18 cellular contexts compared by ENCODE assay signal in genomic region chr11:115676768-115677167, GRCh38.
DNase-seq lines count a peak whose midpoint lies in the region; ATAC-seq, FAIRE-seq and TF ChIP-seq lines count a peak whose summit lies in the region.
"Had no signal": no experiment of that assay in that cellular context is flagged by ENCODE, and none has a peak within 500 bp of the region (broad histone marks: within the 10 kb centered on the region; RNA-seq: fewer than 3 reads in every experiment).

No MANE protein-coding gene starts in this region.

- TF ChIP-seq CTCF in AG10803 (conservative IDR thresholded peaks at IDR 0.05; ENCODE audit: low read length) = no peak
- no peak for TF ChIP-seq CTCF in choroid plexus epithelial cell (conservative IDR thresholded peaks at IDR 0.05; ENCODE audit: low read depth, low read length)
- no peak for TF ChIP-seq CTCF in RWPE1 (conservative IDR thresholded peaks at IDR 0.05; ENCODE audit: low read depth)
- no peak for TF ChIP-seq CTCF in kidney (IDR thresholded peaks at IDR 0.05; ENCODE audit: borderline replicate concordance, extremely low read depth, insufficient read depth)

- no peak overlapping the region for H3K4me2 ChIP-seq in neuronal stem cell (ENCODE audit: insufficient read depth, low read length, poor library complexity, severe bottlenecking)

- no peak overlapping the region for H2BK12ac ChIP-seq in neuronal stem cell (ENCODE audit: low read length)

- CTCF ChIA-PET in RWPE1 (lab: Yijun Ruan, JAX) = interaction anchor here (0.6 kb wide), 1 partner anchor 1015 kb away, joined by 3 read pairs; no protein-coding TSS in a partner anchor

- 88 to 93% methylated on average over 3 of the region's 4 CpGs for WGBS in mesodermal cell (ENCODE audit: insufficient coverage in 2 of 2), 2 experiments
- no CpG with 5 or more reads among the region's 4 CpGs for WGBS in neuronal stem cell (ENCODE audit: extremely low coverage in 2 of 2, insufficient read length in 2 of 2, insufficient replicate concordance in 1 of 2), 2 donors

- H3K4ac ChIP-seq in neuronal stem cell (ENCODE audit: low read length) = no peak overlapping the region

- H3K4me1 ChIP-seq in mesodermal cell (ENCODE audit: control insufficient read depth, insufficient read depth, low read length, poor library complexity, severe bottlenecking) (peaks cover 29% of the 10 kb centered on the region), kidney (ENCODE audit: control insufficient read depth in 1 of 2, insufficient read depth in 1 of 2, low read depth in 1 of 2, low read length in 2 of 2) (no peaks in the 10 kb centered on the region), neuronal stem cell (ENCODE audit: control insufficient read depth in 2 of 2, insufficient read depth in 1 of 2, low read depth in 1 of 2, low read length in 2 of 2) (peaks cover 1 to 30% of the 10 kb centered on the region in 2 donors)
- H3K4me1 ChIP-seq: right lobe of liver, upper lobe of right lung had no signal

- H3K23ac ChIP-seq in neuronal stem cell (ENCODE audit: low read depth, low read length, poor library complexity) = no peak overlapping the region

- H3K9me3 ChIP-seq in MG63 (no peaks in the 10 kb centered on the region), mesodermal cell (ENCODE audit: control insufficient read depth, low read length) (no peaks in the 10 kb centered on the region), kidney (ENCODE audit: control insufficient read depth in 1 of 2, low read length in 2 of 2) (no peaks in the 10 kb centered on the region), neuronal stem cell (replicated peaks in 1 of 2; ENCODE audit: control insufficient read depth in 2 of 2, insufficient read depth in 1 of 2, low read depth in 1 of 2, low read length in 2 of 2) (no peaks in the 10 kb centered on the region)
- H3K9me3 ChIP-seq: right lobe of liver, stomach, upper lobe of right lung had no signal

- H3K36me3 ChIP-seq in MG63 (no peaks in the 10 kb centered on the region), mesodermal cell (ENCODE audit: control insufficient read depth, insufficient read depth, low read length) (no peaks in the 10 kb centered on the region), kidney (ENCODE audit: control insufficient read depth in 1 of 2, insufficient read depth in 2 of 2, low read length in 2 of 2) (no peaks in the 10 kb centered on the region), neuronal stem cell (replicated peaks in 1 of 2; ENCODE audit: control insufficient read depth in 2 of 2, insufficient read depth in 2 of 2, low read length in 2 of 2) (no peaks in the 10 kb centered on the region)
- H3K36me3 ChIP-seq: right lobe of liver, stomach, upper lobe of right lung had no signal

- H2BK15ac ChIP-seq in neuronal stem cell (ENCODE audit: low read length) = no peak overlapping the region

- H3K79me1 ChIP-seq in neuronal stem cell (ENCODE audit: low read depth, low read length) = no peaks in the 10 kb centered on the region

- FAIRE-seq in kidney (lab: Jason Lieb, UNC) = no peak
- FAIRE-seq: GM12891, H54 had no signal

- no peak overlapping the region for H2AK5ac ChIP-seq in neuronal stem cell (ENCODE audit: low read depth, low read length)

- H3K14ac ChIP-seq in neuronal stem cell (ENCODE audit: low read length) = no peak overlapping the region

- ATAC-seq in Right ventricle myocardium superior (ENCODE audit: poor library complexity) = no peak
- ATAC-seq: right lobe of liver, upper lobe of right lung had no signal

- no peak overlapping the region for H2BK5ac ChIP-seq in neuronal stem cell (ENCODE audit: low read length)

- no peak overlapping the region for H4K91ac ChIP-seq in neuronal stem cell (ENCODE audit: low read depth, low read length, poor library complexity)

- H3K4me3 ChIP-seq in AG10803 (ENCODE audit: low read length) (no peak overlapping the region), MG63 (no peak overlapping the region), choroid plexus epithelial cell (ENCODE audit: low read depth, low read length) (no peak overlapping the region), mesodermal cell (ENCODE audit: extremely low read depth, insufficient read depth, low read length, poor library complexity, severe bottlenecking) (no peak overlapping the region), kidney (ENCODE audit: low read length in 2 of 2) (no peak overlapping the region), neuronal stem cell (ENCODE audit: low read length in 2 of 2) (no peak overlapping the region)
- H3K4me3 ChIP-seq: right lobe of liver, stomach, upper lobe of right lung had no signal

- no peak overlapping the region for H3K9ac ChIP-seq in kidney (ENCODE audit: low read length in 2 of 2)
- no peak overlapping the region for H3K9ac ChIP-seq in neuronal stem cell (ENCODE audit: low read depth, low read length, poor library complexity)

- peak; percentile 80 for DNase-seq in AG10803 (ENCODE audit: low read depth)
- DNase-seq in MG63 = peak; percentile 12
- DNase-seq in choroid plexus epithelial cell (ENCODE audit: low read depth) = peak; percentile 11
- no peak for DNase-seq in RWPE1 (ENCODE audit: low spot score)
- no peak for DNase-seq in Right ventricle myocardium superior
- no peak for DNase-seq in kidney
- DNase-seq in neuronal stem cell (ENCODE audit: low spot score) = no peak
- DNase-seq: activated CD4-positive, alpha-beta T cell treated with anti-CD3 and anti-CD28 coated beads, Interleukin-2, amount 50 U/mL, for 4 hours; activated naive CD4-positive, alpha-beta T cell treated with anti-CD3 and anti-CD28 coated beads, Interleukin-2, amount 10 ng/mL, durations not matched to agents 7 days and 5 days; activated T-cell treated with anti-CD3 and anti-CD28 coated beads for 4 hours; erythroblast; GDM1; right lobe of liver; stomach; upper lobe of right lung had no signal

- POLR2A ChIA-PET in RWPE1 (lab: Yijun Ruan, JAX; ENCODE audit: low non-redundant PET) = no interaction called here

- no peak overlapping the region for H2BK120ac ChIP-seq in neuronal stem cell (ENCODE audit: low read depth, low read length)

- no peaks in the 10 kb centered on the region for H3K27me3 ChIP-seq in MG63
- H3K27me3 ChIP-seq in neuronal stem cell (ENCODE audit: control insufficient read depth in 3 of 3, insufficient read depth in 3 of 3, low read depth in 1 of 3, low read length in 3 of 3) = peaks cover 0 to 8% (median 0%) of the 10 kb centered on the region in 3 experiments
- H3K27me3 ChIP-seq: right lobe of liver, stomach, upper lobe of right lung had no signal

- H3K18ac ChIP-seq in neuronal stem cell (ENCODE audit: low read length) = no peak overlapping the region

- no peak overlapping the region for H4K8ac ChIP-seq in neuronal stem cell (ENCODE audit: low read depth, low read length)

- intact Hi-C loops in Right ventricle myocardium superior (cut with DNase I) = loop anchor here (10.0 kb wide), 2 partner anchors 172 to 352 kb away; partner anchors contain the start of gene CADM1
- intact Hi-C loops in kidney (cut with DNase I) = no loop called here

- H2AFZ ChIP-seq in neuronal stem cell (ENCODE audit: low read length) = no peak overlapping the region

- peak overlapping the region; percentile 48 for H3K27ac ChIP-seq in mesodermal cell (ENCODE audit: low read depth, low read length, severe bottlenecking)
- H3K27ac ChIP-seq in RWPE1 = no peak overlapping the region
- no peak overlapping the region for H3K27ac ChIP-seq in kidney (ENCODE audit: low read depth in 2 of 2, low read length in 2 of 2)
- H3K27ac ChIP-seq in neuronal stem cell (replicated peaks; ENCODE audit: low read length) = no peak overlapping the region
- H3K27ac ChIP-seq: right lobe of liver, stomach, upper lobe of right lung had no signal

Comparison
In these comparisons a context has a peak if more than half of its experiments do, and no peak if none do; other contexts are left out.
1. DNase-seq: peak in AG10803 (single experiment), MG63 (single experiment) and choroid plexus epithelial cell (single experiment); none in RWPE1 (single experiment), Right ventricle myocardium superior (single experiment), kidney (single experiment) and neuronal stem cell (single experiment).